Comparison of ENCODE assay signal across 24 cellular contexts in genomic region chr15:72169236-72169920, GRCh38. TPM values are rescaled to one million over a fixed set of nuclear protein-coding genes. Genes with fewer than 3 reads are reported as not detected.
DNase-seq lines count a peak whose midpoint lies in the region; ATAC-seq, FAIRE-seq and TF ChIP-seq lines count a peak whose summit lies in the region.
"Had no signal": no experiment of that assay in that cellular context is flagged by ENCODE, and none has a peak within 500 bp of the region (broad histone marks: within the 10 kb centered on the region; RNA-seq: fewer than 3 reads in every experiment).

No MANE protein-coding gene starts in this region.

- no peak overlapping the region for H4K5ac ChIP-seq in H1 (ENCODE audit: insufficient read length, low read depth, low read length)

- POLR2A ChIA-PET in H1 (lab: Charles Lee; ENCODE audit: partially characterized antibody): interaction anchor here (0.6 to 1.5 kb wide), 4 partner anchors 13 to 1278 kb away, joined by 3 to 4 read pairs (median 3); partner anchors contain the start of gene GRAMD2A

- H3K9me3 ChIP-seq in Loucy (ENCODE audit: insufficient read depth, low read depth, low read length) (no peaks in the 10 kb centered on the region), H1 (ENCODE audit: insufficient read depth in 2 of 2, low read depth in 1 of 2, low read length in 1 of 2) (no peaks in the 10 kb centered on the region), neuronal stem cell (replicated peaks in 1 of 2; ENCODE audit: control insufficient read depth in 2 of 2, insufficient read depth in 1 of 2, low read depth in 1 of 2, low read length in 2 of 2) (no peaks in the 10 kb centered on the region), gastrocnemius medialis (no peaks in the 10 kb centered on the region)

- H2AFZ ChIP-seq in Loucy (ENCODE audit: low read length): no peak overlapping the region; the same call in 1 of the 2 replicates
- H2AFZ ChIP-seq in H1 (ENCODE audit: low read length): no peak overlapping the region
- no peak overlapping the region for H2AFZ ChIP-seq in neuronal stem cell (ENCODE audit: low read length)
- H2AFZ ChIP-seq: GM23248 had no signal

- H3K4me2 ChIP-seq in Loucy (ENCODE audit: low read depth, low read length, poor library complexity, severe bottlenecking) (peak overlapping the region; percentile 93), H1 (ENCODE audit: insufficient read depth in 1 of 2, low read depth in 2 of 2, low read length in 2 of 2) (no peak overlapping the region), neuronal stem cell (ENCODE audit: insufficient read depth, low read length, poor library complexity, severe bottlenecking) (no peak overlapping the region)

- TF ChIP-seq POLR2A in H1 (IDR thresholded peaks at IDR 0.05; ENCODE audit: control extremely low read depth in 1 of 2, low read depth in 2 of 2, low read length in 2 of 2): no peak
- TF ChIP-seq POLR2A in gastrocnemius medialis (IDR thresholded peaks at IDR 0.05): no peak

- intact Hi-C loops in gastrocnemius medialis (cut with DNase I; ENCODE audit: low total_unique reads): no loop called here

- H2BK5ac ChIP-seq in H1 (ENCODE audit: low read depth, low read length) (no peak overlapping the region), neuronal stem cell (ENCODE audit: low read length) (no peak overlapping the region)

- TF ChIP-seq RAD21 in H1 (IDR thresholded peaks at IDR 0.05 in 1 of 2, conservative IDR thresholded peaks at IDR 0.05 in 1 of 2; ENCODE audit: low read depth in 2 of 2, low read length in 2 of 2): no peak

- no peaks in the 10 kb centered on the region for H3K27me3 ChIP-seq in Loucy (ENCODE audit: insufficient read depth, low read length, poor library complexity, severe bottlenecking)
- H3K27me3 ChIP-seq in H1 (replicated peaks in 1 of 4; ENCODE audit: control insufficient read depth in 3 of 4, extremely low read depth in 1 of 4, insufficient read depth in 3 of 4, low read length in 3 of 4): no peaks in the 10 kb centered on the region
- peaks cover 0 to 17% (median 0%) of the 10 kb centered on the region in 3 experiments for H3K27me3 ChIP-seq in neuronal stem cell (ENCODE audit: control insufficient read depth in 3 of 3, insufficient read depth in 3 of 3, low read depth in 1 of 3, low read length in 3 of 3)
- no peaks in the 10 kb centered on the region for H3K27me3 ChIP-seq in gastrocnemius medialis

- ATAC-seq in gastrocnemius medialis: no peak
- ATAC-seq: activated CD4-positive, alpha-beta T cell treated with anti-CD3 and anti-CD28 coated beads for 36 hours had no signal

- peaks cover 1 to 7% (median 4%) of the 10 kb centered on the region in 3 donors for H3K27me3 Mint-ChIP-seq in immature natural killer cell (ENCODE audit: low read depth in 3 of 3)
- H3K27me3 Mint-ChIP-seq: activated CD4-positive, alpha-beta T cell treated with anti-CD3 and anti-CD28 coated beads for 36 hours; CD4-positive, alpha-beta T cell had no signal

- no peak overlapping the region for H2AK5ac ChIP-seq in H1 (ENCODE audit: low read depth, low read length)
- H2AK5ac ChIP-seq in neuronal stem cell (ENCODE audit: low read depth, low read length): peak overlapping the region; percentile 35

- no peaks in the 10 kb centered on the region for H3K79me1 ChIP-seq in H1 (ENCODE audit: low read depth, low read length)
- no peaks in the 10 kb centered on the region for H3K79me1 ChIP-seq in neuronal stem cell (ENCODE audit: low read depth, low read length)

- no peak for TF ChIP-seq EP300 in H1 (IDR thresholded peaks at IDR 0.05; ENCODE audit: borderline replicate concordance in 1 of 2, low read depth in 2 of 2, low read length in 2 of 2)

- WGBS in H1 (ENCODE audit: extremely low coverage in 1 of 2, insufficient coverage in 1 of 2, insufficient read length in 1 of 2, insufficient replicate concordance in 2 of 2, low coverage in 1 of 2, low lambda C conversion rate in 2 of 2, missing lambda C conversion rate in 1 of 2), 2 experiments: 90% methylated on average over 10 of the region's 10 CpGs; no CpG with 5 or more reads in 1 of the 2 experiments
- WGBS in neuronal stem cell (ENCODE audit: extremely low coverage in 2 of 2, insufficient read length in 2 of 2, insufficient replicate concordance in 1 of 2), 2 donors: no CpG with 5 or more reads among the region's 10 CpGs

- H3F3A ChIP-seq in Loucy (ENCODE audit: low read depth): no peaks in the 10 kb centered on the region; the same call in 1 of the 2 replicates

- peaks cover 0 to 6% of the 10 kb centered on the region in 2 donors for H3K4me1 Mint-ChIP-seq in immature natural killer cell

- H3K79me2 ChIP-seq in Loucy (ENCODE audit: insufficient read depth, low read length) (no peaks in the 10 kb centered on the region), H1 (ENCODE audit: control insufficient read depth in 1 of 2, insufficient read depth in 2 of 2, low read length in 2 of 2) (no peaks in the 10 kb centered on the region)

- H3K18ac ChIP-seq in H1 (ENCODE audit: extremely low read depth, low read length): no peak overlapping the region
- no peak overlapping the region for H3K18ac ChIP-seq in neuronal stem cell (ENCODE audit: low read length)

- no peak overlapping the region for H4K91ac ChIP-seq in H1 (replicated peaks; ENCODE audit: insufficient read length, low read length)
- no peak overlapping the region for H4K91ac ChIP-seq in neuronal stem cell (ENCODE audit: low read depth, low read length, poor library complexity)

- no peak overlapping the region for H3K23ac ChIP-seq in H1 (ENCODE audit: insufficient read length)
- H3K23ac ChIP-seq in neuronal stem cell (ENCODE audit: low read depth, low read length, poor library complexity): no peak overlapping the region

- H3K23me2 ChIP-seq in H1 (ENCODE audit: low read depth, low read length): no peaks in the 10 kb centered on the region

- H3K4me1 ChIP-seq in Loucy (ENCODE audit: insufficient read depth, low read length, poor library complexity, severe bottlenecking) (peaks cover 34% of the 10 kb centered on the region), H1 (replicated peaks in 1 of 4; ENCODE audit: control insufficient read depth in 3 of 4, insufficient read depth in 4 of 4, low read length in 3 of 4) (peaks cover 0 to 8% (median 2%) of the 10 kb centered on the region in 4 experiments; a peak in 3 of 7 replicates), neuronal stem cell (ENCODE audit: control insufficient read depth in 2 of 2, insufficient read depth in 1 of 2, low read depth in 1 of 2, low read length in 2 of 2) (peaks cover 0 to 9% of the 10 kb centered on the region in 2 donors), gastrocnemius medialis (no peaks in the 10 kb centered on the region)

- no peak overlapping the region; the same call in 1 of the 2 replicates for H2BK12ac ChIP-seq in H1 (ENCODE audit: low read depth, low read length)
- no peak overlapping the region for H2BK12ac ChIP-seq in neuronal stem cell (ENCODE audit: low read length)

- H3K27ac Mint-ChIP-seq in immature natural killer cell: no peak overlapping the region
- H3K27ac Mint-ChIP-seq: activated CD4-positive, alpha-beta T cell treated with anti-CD3 and anti-CD28 coated beads for 36 hours; activated T-helper 2 cell treated with anti-CD3 and anti-CD28 coated beads, Interferon-gamma antibody, Interleukin-2, Interleukin-4, amounts not matched to agents 10 μg/mL and 5 μg/mL and 100 μg/mL, durations not matched to agents 14 hours and 24 hours and 36 hours; CD4-positive, alpha-beta T cell; natural killer cell treated with Interleukin-12 subunit alpha and Interleukin-12 subunit beta and Interleukin-15 and Interleukin-18, amount 100 ng/mL, for 72 hours; progenitor cell of endocrine pancreas had no signal

- TF ChIP-seq CTCF in Loucy (conservative IDR thresholded peaks at IDR 0.05; ENCODE audit: low read length): no peak
- TF ChIP-seq CTCF in H1 (IDR thresholded peaks at IDR 0.05; ENCODE audit: control extremely low read depth in 1 of 3, insufficient read depth in 1 of 3, low read depth in 1 of 3, low read length in 3 of 3): no peak
- TF ChIP-seq CTCF in gastrocnemius medialis (IDR thresholded peaks at IDR 0.05 in 4 of 5, conservative IDR thresholded peaks at IDR 0.05 in 1 of 5): no peak

- H2BK15ac ChIP-seq in H1 (ENCODE audit: low read length): no peak overlapping the region
- no peak overlapping the region for H2BK15ac ChIP-seq in neuronal stem cell (ENCODE audit: low read length)

- H3K27ac ChIP-seq in H1 (ENCODE audit: low read depth, low read length) (no peak overlapping the region), neuronal stem cell (replicated peaks; ENCODE audit: low read length) (no peak overlapping the region), gastrocnemius medialis (no peak overlapping the region)
- H3K27ac ChIP-seq: brain microvascular endothelial cell, GM23248 had no signal

- H3K9me2 ChIP-seq in Loucy (replicated peaks; ENCODE audit: low read depth, low read length): no peaks in the 10 kb centered on the region

- no peaks in the 10 kb centered on the region for H3K9me3 Mint-ChIP-seq in immature natural killer cell
- H3K9me3 Mint-ChIP-seq: activated T-helper 2 cell treated with anti-CD3 and anti-CD28 coated beads, Interferon-gamma antibody, Interleukin-2, Interleukin-4, amounts not matched to agents 10 μg/mL and 5 μg/mL and 100 μg/mL, durations not matched to agents 14 hours and 24 hours and 36 hours; CD4-positive, alpha-beta T cell; natural killer cell treated with Interleukin-12 subunit alpha and Interleukin-12 subunit beta and Interleukin-15 and Interleukin-18, amount 100 ng/mL, for 72 hours; stimulated activated naive CD8-positive, alpha-beta T cell treated with anti-CD3 and anti-CD28 coated beads, Interleukin-15, amount 100 ng/mL, for 72 hours had no signal

- H3K4me3 Mint-ChIP-seq in immature natural killer cell: peak overlapping the region in 1 of 5 donors; percentile 33
- H3K4me3 Mint-ChIP-seq: activated CD4-positive, alpha-beta T cell treated with anti-CD3 and anti-CD28 coated beads for 36 hours; CD4-positive, alpha-beta T cell; natural killer cell treated with Interleukin-12 subunit alpha and Interleukin-12 subunit beta and Interleukin-15 and Interleukin-18, amount 100 ng/mL, for 72 hours; stimulated activated naive CD8-positive, alpha-beta T cell treated with anti-CD3 and anti-CD28 coated beads, Interleukin-15, amount 100 ng/mL, for 72 hours had no signal

- H3K4ac ChIP-seq in H1 (replicated peaks; ENCODE audit: insufficient read length, low read depth, low read length) (no peak overlapping the region), neuronal stem cell (ENCODE audit: low read length) (no peak overlapping the region)

- no peak overlapping the region for H2BK20ac ChIP-seq in H1 (ENCODE audit: low read length)

- H2BK120ac ChIP-seq in H1 (replicated peaks; ENCODE audit: low read depth, low read length): no peak overlapping the region
- no peak overlapping the region for H2BK120ac ChIP-seq in neuronal stem cell (ENCODE audit: low read depth, low read length)

- H4K20me1 ChIP-seq in Loucy (ENCODE audit: insufficient read depth, low read length, poor library complexity, severe bottlenecking): no peaks in the 10 kb centered on the region
- no peaks in the 10 kb centered on the region for H4K20me1 ChIP-seq in H1 (replicated peaks in 1 of 2; ENCODE audit: control insufficient read depth in 1 of 2, insufficient read depth in 2 of 2, low read length in 2 of 2)

- H3K14ac ChIP-seq in H1 (ENCODE audit: insufficient read length) (no peak overlapping the region), neuronal stem cell (ENCODE audit: low read length) (peak overlapping the region; percentile 3)

- no peaks in the 10 kb centered on the region for H3K36me3 ChIP-seq in Loucy (ENCODE audit: insufficient read depth, low read length)
- H3K36me3 ChIP-seq in H1 (ENCODE audit: control insufficient read depth in 2 of 4, insufficient read depth in 4 of 4, low read length in 3 of 4): no peaks in the 10 kb centered on the region
- no peaks in the 10 kb centered on the region for H3K36me3 ChIP-seq in neuronal stem cell (replicated peaks in 1 of 2; ENCODE audit: control insufficient read depth in 2 of 2, insufficient read depth in 2 of 2, low read length in 2 of 2)
- no peaks in the 10 kb centered on the region for H3K36me3 ChIP-seq in gastrocnemius medialis
- H3K36me3 ChIP-seq: brain microvascular endothelial cell had no signal

- CTCF ChIA-PET in H1 (lab: Charles Lee; ENCODE audit: partially characterized antibody): interaction anchor here (1.0 to 2.1 kb wide), 7 partner anchors 12 to 783 kb away, joined by 3 to 6 read pairs (median 5); no protein-coding TSS in a partner anchor

- no peak for FAIRE-seq in H1 (lab: Jason Lieb, UNC)
- FAIRE-seq: small intestine had no signal

- peak overlapping the region; percentile 62 for H3K4me3 ChIP-seq in Loucy (ENCODE audit: low read length, poor library complexity, severe bottlenecking)
- no peak overlapping the region for H3K4me3 ChIP-seq in H1 (ENCODE audit: extremely low read depth in 1 of 4, insufficient read depth in 2 of 4, low read depth in 3 of 4, low read length in 4 of 4)
- H3K4me3 ChIP-seq in neuronal stem cell (ENCODE audit: low read length in 2 of 2): no peak overlapping the region
- H3K4me3 ChIP-seq in gastrocnemius medialis: no peak overlapping the region
- H3K4me3 ChIP-seq: GM23248 had no signal

- no peak overlapping the region for H3K56ac ChIP-seq in H1 (replicated peaks; ENCODE audit: insufficient read length, low read depth, low read length)

- in situ Hi-C loops in G401 (cut with HindIII; ENCODE audit: low sequenced_read_pairs) (no loop called here), gastrocnemius medialis (cut with MboI; ENCODE audit: low sequenced_read_pairs in 4 of 4) (loop anchor here in 3 of 4 donors (25.0 kb wide), 5 partner anchors 257 to 707 kb away; no protein-coding TSS in a partner anchor)

- H3K36me3 Mint-ChIP-seq in immature natural killer cell: no peaks in the 10 kb centered on the region
- H3K36me3 Mint-ChIP-seq: natural killer cell treated with Interleukin-12 subunit alpha and Interleukin-12 subunit beta and Interleukin-15 and Interleukin-18, amount 100 ng/mL, for 72 hours had no signal

- H4K8ac ChIP-seq in H1 (ENCODE audit: extremely low read depth, insufficient read depth, low read length): peak overlapping the region; percentile 57
- H4K8ac ChIP-seq in neuronal stem cell (ENCODE audit: low read depth, low read length): no peak overlapping the region

- H3K9ac ChIP-seq in Loucy (ENCODE audit: low read depth, low read length, poor library complexity, severe bottlenecking): peak overlapping the region; percentile 78
- H3K9ac ChIP-seq in H1 (replicated peaks in 1 of 4; ENCODE audit: extremely low read depth in 1 of 4, low read depth in 3 of 4, low read length in 3 of 4): no peak overlapping the region
- H3K9ac ChIP-seq in neuronal stem cell (ENCODE audit: low read depth, low read length, poor library complexity): no peak overlapping the region
- H3K9ac ChIP-seq: GM23248 had no signal

- DNase-seq in G401 (ENCODE audit: low spot score) (peak; percentile 32), H1 (ENCODE audit: low read depth in 1 of 2, low spot score in 2 of 2) (no peak), neuronal stem cell (ENCODE audit: low spot score) (no peak), NCI-H526 treated with DMSO at 0.1 percent for 48 hours (lab: John Stamatoyannopoulos, UW) (no peak), gastrocnemius medialis (no peak), immature natural killer cell (no peak)
- no peak for DNase-seq in activated T-cell treated with anti-CD3 and anti-CD28 coated beads, Interleukin-2, amount 50 U/mL, for 48 hours
- DNase-seq: activated CD4-positive, alpha-beta T cell treated with anti-CD3 and anti-CD28 coated beads for 36 hours; CD4-positive, alpha-beta T cell; GF-D8; GM23248; MV-4-11; NCI-H187 treated with DMSO at 0.1 percent for 48 hours; NCI-H446 treated with DMSO at 0.1 percent for 48 hours; Right ventricle myocardium superior; stimulated activated CD4-positive, alpha-beta T cell treated with anti-CD3 and anti-CD28 coated beads, Interleukin-2, amount 100 ng/mL, for 48 hours; stimulated activated naive CD8-positive, alpha-beta T cell treated with anti-CD3 and anti-CD28 coated beads, Interleukin-15, amount 100 ng/mL, for 72 hours had no signal

RNA-seq across cellular contexts. Expression of gene GRAMD2A, which starts 28.2 kb away (rescaled TPM):
- not detected in 2 replicates for total RNA-seq in G401 (2014; rRNA removed; shearing (Covaris generic))
- total RNA-seq in H1 (2021; fragmentation: NEBNext Ultra II Directional; extraction: Animal tissue kit (Norgen Biotek cat#: 25700)): 0.36 and 1.5 TPM in 2 replicates
- 0.57 and 0.66 TPM in 2 replicates for polyA plus RNA-seq in H1 (2011; rRNA removed)
- 0.88 TPM for polyA plus RNA-seq in H1 (2011; cell fraction: cytosol; rRNA removed)
- polyA plus RNA-seq in H1 (2011; cell fraction: nucleus; rRNA removed): 1.4 TPM
- polyA plus RNA-seq in H1 (2012, experiment 1 of 2): 0.69 to 1.1 TPM (median 0.82 TPM) in 4 replicates
- polyA plus RNA-seq in H1 (2012, experiment 2 of 2): 0.41 TPM
- polyA plus RNA-seq in H1 (2013, experiment 1 of 2): 0.65 TPM
- polyA plus RNA-seq in H1 (2013, experiment 2 of 2): 0.44 TPM
- polyA minus RNA-seq in H1 (2011; rRNA and poly(A)+ RNA removed): 1.3 and 2.1 TPM in 2 replicates
- polyA minus RNA-seq in H1 (2011; cell fraction: cytosol; rRNA and poly(A)+ RNA removed): 1.4 TPM
- polyA minus RNA-seq in H1 (2011; cell fraction: nucleus; rRNA and poly(A)+ RNA removed): 0.90 TPM
- 0.38 TPM for polyA plus RNA-seq in neuronal stem cell (2013, experiment 1 of 2)
- 0.30 TPM for polyA plus RNA-seq in neuronal stem cell (2013, experiment 2 of 2)
- not detected for total RNA-seq in gastrocnemius medialis
- not detected for polyA plus RNA-seq in immature natural killer cell
- total RNA-seq: activated T-helper 2 cell treated with anti-CD3 and anti-CD28 coated beads, Interferon-gamma antibody, Interleukin-2, Interleukin-4, amounts not matched to agents 10 μg/mL and 5 μg/mL and 100 μg/mL, durations not matched to agents 14 hours and 24 hours and 36 hours; CD4-positive, alpha-beta T cell; GM23248; lung microvascular endothelial cell; natural killer cell treated with Interleukin-12 subunit alpha and Interleukin-12 subunit beta and Interleukin-15 and Interleukin-18, amount 100 ng/mL, for 72 hours; Right ventricle myocardium superior had no signal
- polyA plus RNA-seq: GM23248 had no signal

RNA-seq across cellular contexts. Expression of gene SENP8, which starts 51.2 kb away (rescaled TPM):
- total RNA-seq in G401 (2014; rRNA removed; shearing (Covaris generic)): 1.4 and 4.4 TPM in 2 replicates
- 3.6 and 6.0 TPM in 2 replicates for total RNA-seq in H1 (2021; fragmentation: NEBNext Ultra II Directional; extraction: Animal tissue kit (Norgen Biotek cat#: 25700))
- polyA plus RNA-seq in H1 (2011; rRNA removed) (2.2 and 4.1 TPM in 2 replicates), immature natural killer cell (under 1 TPM in 2 of 3 donors, not detected in 1; 0.67 to 0.69 TPM)
- 3.8 TPM for polyA plus RNA-seq in H1 (2011; cell fraction: cytosol; rRNA removed)
- polyA plus RNA-seq in H1 (2011; cell fraction: nucleus; rRNA removed): 5.9 TPM
- polyA plus RNA-seq in H1 (2012, experiment 1 of 2): 3.0 to 4.2 TPM (median 3.3 TPM) in 4 replicates
- 0.43 TPM for polyA plus RNA-seq in H1 (2012, experiment 2 of 2)
- 2.8 TPM for polyA plus RNA-seq in H1 (2013, experiment 1 of 2)
- polyA plus RNA-seq in H1 (2013, experiment 2 of 2): 3.1 TPM
- 15.5 and 16.2 TPM in 2 replicates for polyA minus RNA-seq in H1 (2011; rRNA and poly(A)+ RNA removed)
- 4.0 TPM for polyA minus RNA-seq in H1 (2011; cell fraction: cytosol; rRNA and poly(A)+ RNA removed)
- polyA minus RNA-seq in H1 (2011; cell fraction: nucleus; rRNA and poly(A)+ RNA removed): 3.0 TPM
- 5.2 TPM for polyA plus RNA-seq in neuronal stem cell (2013, experiment 1 of 2)
- polyA plus RNA-seq in neuronal stem cell (2013, experiment 2 of 2): 5.2 TPM
- total RNA-seq in gastrocnemius medialis: 1 to 10 TPM; 1.0 to 3.6 (median 2.7) TPM

RNA-seq across cellular contexts. Expression of gene MYO9A, which starts 51.4 kb away (rescaled TPM):
- 10.7 and 21.1 TPM in 2 replicates for total RNA-seq in G401 (2014; rRNA removed; shearing (Covaris generic))
- total RNA-seq in H1 (2021; fragmentation: NEBNext Ultra II Directional; extraction: Animal tissue kit (Norgen Biotek cat#: 25700)): 26.0 and 29.5 TPM in 2 replicates
- 3.9 and 4.9 TPM in 2 replicates for polyA plus RNA-seq in H1 (2011; rRNA removed)
- 5.2 TPM for polyA plus RNA-seq in H1 (2011; cell fraction: cytosol; rRNA removed)
- polyA plus RNA-seq in H1 (2011; cell fraction: nucleus; rRNA removed): 12.6 TPM
- polyA plus RNA-seq in H1 (2012, experiment 1 of 2): 5.3 to 9.8 TPM (median 6.2 TPM) in 4 replicates
- polyA plus RNA-seq in H1 (2012, experiment 2 of 2): 0.80 TPM
- 6.3 TPM for polyA plus RNA-seq in H1 (2013, experiment 1 of 2)
- 5.0 TPM for polyA plus RNA-seq in H1 (2013, experiment 2 of 2)
- polyA minus RNA-seq in H1 (2011; rRNA and poly(A)+ RNA removed): 61.9 and 71.4 TPM in 2 replicates
- polyA minus RNA-seq in H1 (2011; cell fraction: cytosol; rRNA and poly(A)+ RNA removed): 18.6 TPM
- polyA minus RNA-seq in H1 (2011; cell fraction: nucleus; rRNA and poly(A)+ RNA removed): 93.1 TPM
- 6.2 TPM for polyA plus RNA-seq in neuronal stem cell (2013, experiment 1 of 2)
- 6.3 TPM for polyA plus RNA-seq in neuronal stem cell (2013, experiment 2 of 2)
- total RNA-seq in gastrocnemius medialis: 10 to 100 TPM; 21.0 to 40.9 (median 24.2) TPM
- polyA plus RNA-seq in immature natural killer cell: 10 to 100 TPM in 1 of 3 donors, 1 to 10 TPM in 2; 6.3 to 15.6 (median 9.5) TPM
